1 cellular context compared by ENCODE assay signal in genomic region chr11:17208257-17208999, GRCh38.
TF ChIP-seq lines count a peak whose summit lies in the region.

No MANE protein-coding gene starts in this region.

TF ChIP-seq in HCT116, 20 proteins besides CTCF, POLR2A, EP300 and RAD21 (continued from another document):
- no peak for TF ChIP-seq YY1 (IDR thresholded peaks at IDR 0.05; ENCODE audit: extremely low read depth, insufficient replicate concordance, low read depth, low read length)
- peak; percentile 71 for TF ChIP-seq SIN3A (IDR thresholded peaks at IDR 0.05; ENCODE audit: low read depth)
- no peak for TF ChIP-seq POLR2AphosphoS5 (IDR thresholded peaks at IDR 0.05; ENCODE audit: low read depth, low read length)
- peak; percentile 55; the same call in 1 of the 2 replicates for TF ChIP-seq CEBPB (IDR thresholded peaks at IDR 0.05; ENCODE audit: low read depth)
- TF ChIP-seq JUND (IDR thresholded peaks at IDR 0.05) = no peak
- TF ChIP-seq ELF1 (IDR thresholded peaks at IDR 0.05; ENCODE audit: borderline replicate concordance, low read depth) = no peak
- no peak for TF ChIP-seq EGR1 (IDR thresholded peaks at IDR 0.05; ENCODE audit: low read depth)
- peak; percentile 68; the same call in 1 of the 2 replicates for TF ChIP-seq ZFX (IDR thresholded peaks at IDR 0.05)
- TF ChIP-seq FOSL1 (IDR thresholded peaks at IDR 0.05; ENCODE audit: low read depth) = no peak
- TF ChIP-seq TCF7L2 (IDR thresholded peaks at IDR 0.05; ENCODE audit: borderline replicate concordance, extremely low read depth, insufficient read depth, insufficient read length) = peak; percentile 83
- TF ChIP-seq EZH2 (IDR thresholded peaks at IDR 0.05) = no peak
- TF ChIP-seq ZNF274 (IDR thresholded peaks at IDR 0.05; ENCODE audit: low read depth, low read length) = no peak
- TF ChIP-seq SRF (IDR thresholded peaks at IDR 0.05; ENCODE audit: low read depth) = no peak
- peak; percentile 78 for TF ChIP-seq MAX (IDR thresholded peaks at IDR 0.05)
